In genomic region chr1:223683586-223684487, GRCh38 we compare ENCODE assay signal across 7 cellular contexts. TPM values are rescaled to one million over a fixed set of nuclear protein-coding genes. Genes with fewer than 3 reads are reported as not detected.
DNase-seq lines count a peak whose midpoint lies in the region; ATAC-seq and TF ChIP-seq lines count a peak whose summit lies in the region.

No MANE protein-coding gene starts in this region.

- CTCF ChIA-PET in SK-N-SH (lab: Yijun Ruan, JAX) = interaction anchor here (0.7 to 8.8 kb wide), 45 partner anchors 9 to 1239 kb away, joined by 3 to 130 read pairs (median 4); no protein-coding TSS in a partner anchor

- H3K79me2 ChIP-seq in SK-N-SH (ENCODE audit: insufficient read depth) = no peaks in the 10 kb centered on the region

- H3K27me3 ChIP-seq in SK-N-SH (ENCODE audit: insufficient read depth) = peaks cover 33% of the 10 kb centered on the region; the same call in 1 of the 2 replicates

- no peak overlapping the region; a peak in 1 of 4 replicates for H3K4me3 ChIP-seq in SK-N-SH (ENCODE audit: low read depth in 2 of 2, low read length in 1 of 2)
- no peak overlapping the region for H3K4me3 ChIP-seq in astrocyte of the cerebellum (ENCODE audit: low read depth, low read length)

- 44% methylated on average over 6 of the region's 9 CpGs for WGBS in SK-N-SH (ENCODE audit: low lambda C conversion rate)

- H3K9me2 ChIP-seq in SK-N-SH = no peaks in the 10 kb centered on the region

- POLR2A ChIA-PET in SK-N-SH (lab: Yijun Ruan, JAX) = no interaction called here

- no peaks in the 10 kb centered on the region for H3F3A ChIP-seq in SK-N-SH (replicated peaks; ENCODE audit: insufficient read depth)

- no peak overlapping the region for H3K9ac ChIP-seq in SK-N-SH

- in situ Hi-C loops in astrocyte of the cerebellum (cut with HindIII; ENCODE audit: low sequenced_read_pairs) = no loop called here

- no peak for ATAC-seq in HG02623 (IDR thresholded peaks at IDR 0.05; ENCODE audit: unreplicated experiment)

- TF ChIP-seq RAD21 in SK-N-SH (IDR thresholded peaks at IDR 0.05; ENCODE audit: low read length) = peak; percentile 94

- H3K36me3 ChIP-seq in SK-N-SH (replicated peaks in 1 of 2; ENCODE audit: control insufficient read depth in 1 of 2, insufficient read depth in 2 of 2, low read length in 1 of 2) = no peaks in the 10 kb centered on the region

- no peak overlapping the region for H3K27ac ChIP-seq in SK-N-SH (ENCODE audit: low read depth in 2 of 2, low read length in 1 of 2)

- DNase-seq in NCI-H1048 (lab: John Stamatoyannopoulos, UW) (peak; percentile 78), SK-N-SH (peak; percentile 60), astrocyte of the cerebellum (ENCODE audit: low read depth) (peak; percentile 44), iris pigment epithelial cell (ENCODE audit: low read depth) (peak; percentile 46)
- DNase-seq in stimulated activated CD4-positive, alpha-beta T cell treated with anti-CD3 and anti-CD28 coated beads, Interleukin-2, amount 100 ng/mL, for 48 hours = peak; percentile 41 to 45

- no peak overlapping the region for H3K4me2 ChIP-seq in SK-N-SH

- no peak for TF ChIP-seq EP300 in SK-N-SH (IDR thresholded peaks at IDR 0.05; ENCODE audit: borderline replicate concordance in 1 of 2, low read depth in 1 of 2, low read length in 1 of 2)

- no peaks in the 10 kb centered on the region; a peak in 1 of 4 replicates for H3K4me1 ChIP-seq in SK-N-SH (ENCODE audit: control insufficient read depth in 1 of 2, insufficient read depth in 2 of 2, low read depth in 1 of 2, low read length in 1 of 2)

- no peaks in the 10 kb centered on the region for H4K20me1 ChIP-seq in SK-N-SH (ENCODE audit: insufficient read depth)

- H3K9me3 ChIP-seq in SK-N-SH = no peaks in the 10 kb centered on the region

- H2AFZ ChIP-seq in SK-N-SH (ENCODE audit: low read depth) = no peak overlapping the region

- TF ChIP-seq CTCF in GM12874 (IDR thresholded peaks at IDR 0.05; ENCODE audit: insufficient read depth, low read depth, low read length) = peak; percentile 72
- peak; percentile 73 for TF ChIP-seq CTCF in SK-N-SH (IDR thresholded peaks at IDR 0.05)
- peak; percentile 75 for TF ChIP-seq CTCF in astrocyte of the cerebellum (IDR thresholded peaks at IDR 0.05; ENCODE audit: low read depth, low read length, missing control alignments)

TF ChIP-seq in SK-N-SH, 30 proteins besides CTCF, POLR2A, EP300 and RAD21:
- no peak for TF ChIP-seq TCF12 (IDR thresholded peaks at IDR 0.05)
- TF ChIP-seq NRF1 (IDR thresholded peaks at IDR 0.05; ENCODE audit: low read depth, low read length) = peak; percentile 23; the same call in 1 of the 2 replicates
- TF ChIP-seq SMC3 (IDR thresholded peaks at IDR 0.05; ENCODE audit: low read depth, low read length) = peak; percentile 66

RNA-seq across cellular contexts. Expression of gene CAPN8, which starts 18.3 kb away (rescaled TPM):
- polyA plus RNA-seq in SK-N-SH (2012; rRNA removed) = not detected in 2 replicates
- polyA plus RNA-seq in SK-N-SH (2012; cell fraction: cytosol; rRNA removed) = not detected in 2 replicates
- 0.04 and 0.11 TPM in 2 replicates for polyA plus RNA-seq in SK-N-SH (2012; cell fraction: nucleus; rRNA removed)

RNA-seq across cellular contexts. Expression of gene CAPN2, which starts 28.5 kb away (rescaled TPM):
- 208 and 209 TPM in 2 replicates for polyA plus RNA-seq in SK-N-SH (2012; rRNA removed)
- polyA plus RNA-seq in SK-N-SH (2012; cell fraction: cytosol; rRNA removed) = 177 and 181 TPM in 2 replicates
- polyA plus RNA-seq in SK-N-SH (2012; cell fraction: nucleus; rRNA removed) = 432 and 454 TPM in 2 replicates
